Comparison of ENCODE assay signal across 8 cellular contexts in genomic region chr2:32039447-32040219, GRCh38.
A peak's percentile ranks its signal among the peaks of the same experiment; 100 is the strongest.
DNase-seq lines count a peak whose midpoint lies in the region; ATAC-seq and TF ChIP-seq lines count a peak whose summit lies in the region.

TSS of gene DPY30 (minus strand) at chr2:32039805. CDS start at chr2:32039456, 349 bp downstream.

- peak within 1 kb of the TSS; percentile 87 for H3K27ac ChIP-seq in BLaER1

- DNase-seq in NCI-H526 (lab: John Stamatoyannopoulos, UW) (peak; percentile 89 to 96), choroid plexus epithelial cell (ENCODE audit: low read depth) (peak; percentile 97), kidney tubule cell (ENCODE audit: low spot score) (peak; percentile 94)
- peak; percentile 86 to 88 for DNase-seq in activated CD4-positive, alpha-beta T cell treated with anti-CD3 and anti-CD28 coated beads for 4 hours
- DNase-seq in stimulated activated CD4-positive, alpha-beta T cell treated with anti-CD3 and anti-CD28 coated beads, Interleukin-1b, Interleukin-23, amount 100 ng/mL, for 1 hour (ENCODE audit: low read depth in 2 of 2): peak; percentile 68 to 77

- ATAC-seq in GM19324 (IDR thresholded peaks at IDR 0.05; ENCODE audit: low FRiP score, unreplicated experiment): peak; percentile 94
- peak; percentile 87 for ATAC-seq in HG03460 (IDR thresholded peaks at IDR 0.05; ENCODE audit: unreplicated experiment)

- H3K27me3 ChIP-seq in BLaER1: no peaks in the 10 kb centered on the region

- no peaks in the 10 kb centered on the region for H4K20me1 ChIP-seq in BLaER1

- H3K4me3 ChIP-seq in BLaER1 (peak within 1 kb of the TSS; percentile 74), choroid plexus epithelial cell (ENCODE audit: low read depth, low read length) (peak within 1 kb of the TSS; percentile 88)

- no peaks in the 10 kb centered on the region for H3K9me3 ChIP-seq in BLaER1

- no peak for TF ChIP-seq CTCF in choroid plexus epithelial cell (conservative IDR thresholded peaks at IDR 0.05; ENCODE audit: low read depth, low read length)

- peak within 1 kb of the TSS; percentile 87 for H3K4me2 ChIP-seq in BLaER1

- peaks cover 15% of the 10 kb centered on the region for H3K4me1 ChIP-seq in BLaER1

- H3K9ac ChIP-seq in BLaER1: peak within 1 kb of the TSS; percentile 86

- peaks cover 18% of the 10 kb centered on the region for H3K36me3 ChIP-seq in BLaER1

Comparison
In these comparisons a context has a peak if more than half of its experiments do, and no peak if none do; other contexts are left out.
1. Peak in every context shown above with its lines: DNase-seq, ATAC-seq, H3K4me3 ChIP-seq and H3K27ac ChIP-seq.